In the genomic region with DNA sequence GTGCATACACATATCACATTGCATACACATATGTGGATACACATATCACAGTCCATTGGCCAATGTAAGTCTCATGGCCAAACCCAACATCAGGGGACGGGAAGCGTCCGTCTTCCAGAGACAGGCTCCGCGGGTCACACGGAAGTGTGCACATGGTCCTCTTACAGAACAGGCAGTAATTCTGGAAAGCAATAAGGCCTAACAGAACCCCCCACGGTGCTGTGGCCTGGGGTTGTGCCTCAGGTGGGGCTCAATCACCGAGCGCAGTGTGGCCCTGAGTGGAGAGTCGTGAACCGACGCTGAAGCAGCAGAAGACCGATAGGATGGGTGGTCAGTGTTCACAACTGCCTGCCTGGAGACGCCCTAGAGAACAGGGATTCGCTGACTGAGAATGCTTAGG, we compare ENCODE assay signal across 7 cellular contexts.
"Had no signal": no experiment of that assay in that cellular context is flagged by ENCODE, and none has a peak within 500 bp of the region (broad histone marks: within the 10 kb centered on the region; RNA-seq: fewer than 3 reads in every experiment).

No MANE protein-coding gene starts in this region.

- FAIRE-seq: G401.6, GM12878, GM12892, GM18507, GM19239 had no signal

- H3K4me3 ChIP-seq: GM12878 had no signal

- DNase-seq: GDM1, GF-D8 had no signal
